Comparison of ENCODE assay signal across 16 cellular contexts in the genomic region with DNA sequence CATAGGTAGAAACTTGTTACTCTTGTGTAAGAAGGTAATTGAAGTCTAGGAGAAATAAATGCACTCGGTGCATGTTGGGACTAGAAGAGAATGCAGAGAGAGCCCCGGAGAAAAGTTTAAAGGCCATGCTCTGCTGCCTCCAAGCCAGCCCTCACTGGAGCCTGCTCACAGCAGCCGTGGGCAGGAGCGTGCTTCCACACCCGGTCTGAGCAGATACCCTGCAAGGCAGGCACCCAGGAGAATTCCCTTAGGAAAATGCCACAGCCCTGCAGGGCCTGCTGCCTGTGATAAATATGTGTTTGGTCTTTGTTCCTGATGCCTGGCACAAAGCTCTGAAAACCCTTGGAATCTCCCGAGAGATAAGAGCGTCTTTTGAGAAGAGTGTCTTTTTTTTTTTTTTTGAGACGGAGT. TPM values are rescaled to one million over a fixed set of nuclear protein-coding genes. Genes with fewer than 3 reads are reported as not detected.
DNase-seq lines count a peak whose midpoint lies in the region; ATAC-seq, FAIRE-seq and TF ChIP-seq lines count a peak whose summit lies in the region.
"Had no signal": no experiment of that assay in that cellular context is flagged by ENCODE, and none has a peak within 500 bp of the region (broad histone marks: within the 10 kb centered on the region; RNA-seq: fewer than 3 reads in every experiment).

No MANE protein-coding gene starts in this region.

- no peaks in the 10 kb centered on the region for H3K9me3 Mint-ChIP-seq in astrocyte (ENCODE audit: unreplicated experiment)
- H3K9me3 Mint-ChIP-seq: activated CD4-positive, alpha-beta memory T cell treated with anti-CD3 and anti-CD28 coated beads for 36 hours; immature natural killer cell had no signal

- no peak overlapping the region for H3K4ac ChIP-seq in neuronal stem cell (ENCODE audit: low read length)

- H3K27me3 ChIP-seq in HCT116 (ENCODE audit: insufficient read depth, low read length) (no peaks in the 10 kb centered on the region), astrocyte (ENCODE audit: insufficient read depth, low read length) (no peaks in the 10 kb centered on the region), keratinocyte (ENCODE audit: control insufficient read depth, extremely low read depth, insufficient read depth, low read length) (no peaks in the 10 kb centered on the region), neuronal stem cell (ENCODE audit: control insufficient read depth in 3 of 3, insufficient read depth in 3 of 3, low read depth in 1 of 3, low read length in 3 of 3) (no peaks in the 10 kb centered on the region)
- H3K27me3 ChIP-seq: dorsolateral prefrontal cortex, tibial artery had no signal

- TF ChIP-seq POLR2A in HCT116 (IDR thresholded peaks at IDR 0.05; ENCODE audit: borderline replicate concordance, extremely low read depth, insufficient read depth, insufficient read length): no peak

- ATAC-seq in HCT116 (no peak), HG03520 (IDR thresholded peaks at IDR 0.05; ENCODE audit: unreplicated experiment) (no peak)

- TF ChIP-seq CTCF in HCT116 (IDR thresholded peaks at IDR 0.05 in 2 of 3, conservative IDR thresholded peaks at IDR 0.05 in 1 of 3; ENCODE audit: borderline replicate concordance in 1 of 3, insufficient read depth in 1 of 3, low read depth in 2 of 3, low read length in 2 of 3) (no peak), astrocyte (IDR thresholded peaks at IDR 0.05; ENCODE audit: insufficient read depth, low read depth, low read length) (no peak), keratinocyte (optimal IDR thresholded peaks at IDR 0.05 in 1 of 3, IDR thresholded peaks at IDR 0.05 in 1 of 3, conservative IDR thresholded peaks at IDR 0.05 in 1 of 3; ENCODE audit: extremely low read depth in 1 of 3, insufficient read depth in 2 of 3, low read length in 3 of 3) (no peak)

- peaks cover 2% of the 10 kb centered on the region for H3K9me1 ChIP-seq in keratinocyte (ENCODE audit: control insufficient read depth, extremely low read depth, insufficient read depth, low read length)

- H3K27ac ChIP-seq in HCT116 (ENCODE audit: low read depth, low read length): peak overlapping the region; percentile 35; the same call in 1 of the 2 replicates
- no peak overlapping the region for H3K27ac ChIP-seq in astrocyte (ENCODE audit: low read depth, low read length)
- H3K27ac ChIP-seq in keratinocyte (ENCODE audit: control insufficient read depth, insufficient read depth, low read length): peak overlapping the region; percentile 80
- peak overlapping the region in 11 of 21 experiments; percentile 20 to 100 (median 68) for H3K27ac ChIP-seq in skin epidermis
- H3K27ac ChIP-seq in neuronal stem cell (replicated peaks; ENCODE audit: low read length): no peak overlapping the region
- H3K27ac ChIP-seq: C4-2B, dorsolateral prefrontal cortex had no signal

- H2BK120ac ChIP-seq in neuronal stem cell (ENCODE audit: low read depth, low read length): no peak overlapping the region

- H3K9me2 ChIP-seq in HCT116 (ENCODE audit: insufficient read depth): no peaks in the 10 kb centered on the region

- H3K4me3 Mint-ChIP-seq in astrocyte (ENCODE audit: unreplicated experiment): no peak overlapping the region
- H3K4me3 Mint-ChIP-seq: activated CD4-positive, alpha-beta memory T cell treated with anti-CD3 and anti-CD28 coated beads for 36 hours; immature natural killer cell had no signal

- H4K20me1 ChIP-seq in HCT116 (ENCODE audit: insufficient read depth): no peaks in the 10 kb centered on the region
- H4K20me1 ChIP-seq in astrocyte (ENCODE audit: insufficient read depth, low read length): no peaks in the 10 kb centered on the region
- no peaks in the 10 kb centered on the region for H4K20me1 ChIP-seq in keratinocyte (ENCODE audit: control insufficient read depth, extremely low read depth, insufficient read depth, low read length)

- H3K79me2 ChIP-seq in HCT116 (ENCODE audit: insufficient read depth, low read length) (peaks cover 20% of the 10 kb centered on the region; the same call in 1 of the 2 replicates), astrocyte (ENCODE audit: insufficient read depth, low read length) (no peaks in the 10 kb centered on the region), keratinocyte (ENCODE audit: control insufficient read depth, insufficient read depth, low read length) (peaks cover 36% of the 10 kb centered on the region)

- no peaks in the 10 kb centered on the region for H3K27me3 Mint-ChIP-seq in astrocyte (ENCODE audit: low read depth, unreplicated experiment)

- H4K8ac ChIP-seq in neuronal stem cell (ENCODE audit: low read depth, low read length): no peak overlapping the region

- H2BK5ac ChIP-seq in neuronal stem cell (ENCODE audit: low read length): no peak overlapping the region

- peaks cover 12% of the 10 kb centered on the region for H3K4me1 Mint-ChIP-seq in astrocyte (ENCODE audit: low read depth, unreplicated experiment)

- CTCF ChIA-PET in HCT116 (lab: Charles Lee): no interaction called here

- RAD21 ChIA-PET in HCT116 (lab: Charles Lee; ENCODE audit: low non-redundant PET in 1 of 2, low total read pairs in 2 of 2, uncharacterized antibody in 2 of 2, unreplicated experiment in 2 of 2): no interaction called here

- dilution Hi-C loops in keratinocyte (cut with MboI; ENCODE audit: extremely low pct_ligation_motif_present, low sequenced_read_pairs): no loop called here

- no peak overlapping the region for H3K4me3 ChIP-seq in HCT116 (replicated peaks in 1 of 2; ENCODE audit: low read depth in 1 of 2, low read length in 2 of 2)
- H3K4me3 ChIP-seq in astrocyte (ENCODE audit: insufficient read depth, low read depth, low read length): no peak overlapping the region
- H3K4me3 ChIP-seq in keratinocyte (ENCODE audit: control insufficient read depth in 2 of 3, extremely low read depth in 1 of 3, insufficient read depth in 2 of 3, low read depth in 1 of 3, low read length in 3 of 3): peak overlapping the region in 1 of 3 experiments; percentile 25
- H3K4me3 ChIP-seq in skin epidermis: no peak overlapping the region
- no peak overlapping the region for H3K4me3 ChIP-seq in neuronal stem cell (ENCODE audit: low read length in 2 of 2)
- H3K4me3 ChIP-seq: dorsolateral prefrontal cortex, tibial artery had no signal

- FAIRE-seq in astrocyte (lab: Jason Lieb, UNC) (no peak), keratinocyte (lab: Jason Lieb, UNC) (peak; percentile 46)

- no peak overlapping the region for H2AFZ ChIP-seq in HCT116 (ENCODE audit: low read depth, low read length, poor library complexity, severe bottlenecking)
- no peak overlapping the region for H2AFZ ChIP-seq in astrocyte (ENCODE audit: low read depth, low read length)
- H2AFZ ChIP-seq in keratinocyte (ENCODE audit: control insufficient read depth, low read length): no peak overlapping the region
- H2AFZ ChIP-seq in neuronal stem cell (ENCODE audit: low read length): no peak overlapping the region

- DNase-seq in HCT116 (ENCODE audit: low read depth, low spot score): no peak
- DNase-seq in astrocyte (ENCODE audit: low read depth): no peak
- no peak for DNase-seq in keratinocyte (ENCODE audit: low read depth, low spot score)
- no peak for DNase-seq in amygdala (lab: John Stamatoyannopoulos, UW)
- no peak for DNase-seq in activated CD4-positive, CD25-positive, alpha-beta regulatory T cell (lab: John Stamatoyannopoulos, UW)
- DNase-seq in neuronal stem cell (ENCODE audit: low spot score): no peak
- DNase-seq: activated CD4-positive, alpha-beta memory T cell treated with anti-CD3 and anti-CD28 coated beads for 36 hours; immature natural killer cell; NCI-H1694 treated with DMSO at 0.1 percent for 48 hours; SIG-M5; stimulated activated CD4-positive, alpha-beta T cell treated with anti-CD3 and anti-CD28 coated beads, Interleukin-2, amount 100 ng/mL, for 24 hours; tibial artery had no signal

- no TSS peak for BruUV-seq in HCT116 (replicated peaks; lab: Mats Ljungman, UMichigan)

- no peaks in the 10 kb centered on the region for H3K79me1 ChIP-seq in neuronal stem cell (ENCODE audit: low read depth, low read length)

- no peaks in the 10 kb centered on the region for H3K9me3 ChIP-seq in HCT116 (ENCODE audit: control insufficient read depth in 1 of 2, insufficient read depth in 1 of 2, low read depth in 1 of 2, low read length in 2 of 2)
- no peaks in the 10 kb centered on the region for H3K9me3 ChIP-seq in astrocyte (ENCODE audit: insufficient read depth, low read depth, low read length)
- no peaks in the 10 kb centered on the region for H3K9me3 ChIP-seq in keratinocyte (ENCODE audit: control insufficient read depth, low read depth, low read length)
- no peaks in the 10 kb centered on the region for H3K9me3 ChIP-seq in neuronal stem cell (replicated peaks in 1 of 2; ENCODE audit: control insufficient read depth in 2 of 2, insufficient read depth in 1 of 2, low read depth in 1 of 2, low read length in 2 of 2)
- H3K9me3 ChIP-seq: tibial artery had no signal

- H3K9ac ChIP-seq in HCT116 (ENCODE audit: low read length) (no peak overlapping the region), astrocyte (ENCODE audit: low read length) (no peak overlapping the region), keratinocyte (ENCODE audit: control insufficient read depth, extremely low read depth, insufficient read depth, low read length) (peak overlapping the region; percentile 62), neuronal stem cell (ENCODE audit: low read depth, low read length, poor library complexity) (no peak overlapping the region)

- H3K4me1 ChIP-seq in HCT116 (ENCODE audit: control insufficient read depth in 1 of 2, insufficient read depth in 2 of 2, low read length in 2 of 2) (peaks cover 40 to 46% of the 10 kb centered on the region in 2 experiments), astrocyte (ENCODE audit: insufficient read depth, low read length) (peaks cover 32% of the 10 kb centered on the region), keratinocyte (ENCODE audit: control insufficient read depth, extremely low read depth, insufficient read depth, low read length) (peaks cover 57% of the 10 kb centered on the region), neuronal stem cell (ENCODE audit: control insufficient read depth in 2 of 2, insufficient read depth in 1 of 2, low read depth in 1 of 2, low read length in 2 of 2) (peaks cover 6 to 12% of the 10 kb centered on the region in 2 donors)

- no CpG with 5 or more reads among the region's 8 CpGs for WGBS in neuronal stem cell (ENCODE audit: extremely low coverage in 2 of 2, insufficient read length in 2 of 2, insufficient replicate concordance in 1 of 2), 2 donors

- H3K36me3 Mint-ChIP-seq in astrocyte (ENCODE audit: low read depth, unreplicated experiment): no peaks in the 10 kb centered on the region
- H3K36me3 Mint-ChIP-seq: activated CD4-positive, alpha-beta memory T cell treated with anti-CD3 and anti-CD28 coated beads for 36 hours had no signal

- POLR2A ChIA-PET in HCT116 (lab: Charles Lee): no interaction called here

- intact Hi-C loops in HCT116 (cut with micrococcal nuclease): no loop called here

- TF ChIP-seq RAD21 in HCT116 (IDR thresholded peaks at IDR 0.05; ENCODE audit: low read depth): no peak

- no peak overlapping the region for H3K23ac ChIP-seq in neuronal stem cell (ENCODE audit: low read depth, low read length, poor library complexity)

- H3K18ac ChIP-seq in neuronal stem cell (ENCODE audit: low read length): no peak overlapping the region

- H3K36me3 ChIP-seq in HCT116 (ENCODE audit: control insufficient read depth in 1 of 2, insufficient read depth in 2 of 2, low read length in 2 of 2) (no peaks in the 10 kb centered on the region; a peak in 1 of 4 replicates), astrocyte (ENCODE audit: insufficient read depth, low read length) (no peaks in the 10 kb centered on the region), keratinocyte (ENCODE audit: control insufficient read depth in 2 of 2, extremely low read depth in 1 of 2, insufficient read depth in 2 of 2, low read length in 2 of 2) (peaks cover 3 to 5% of the 10 kb centered on the region in 2 experiments), neuronal stem cell (replicated peaks in 1 of 2; ENCODE audit: control insufficient read depth in 2 of 2, insufficient read depth in 2 of 2, low read length in 2 of 2) (no peaks in the 10 kb centered on the region)
- H3K36me3 ChIP-seq: tibial artery had no signal

- no peak overlapping the region for H2BK15ac ChIP-seq in neuronal stem cell (ENCODE audit: low read length)

- no peak overlapping the region for H4K91ac ChIP-seq in neuronal stem cell (ENCODE audit: low read depth, low read length, poor library complexity)

- no peak overlapping the region for H2BK12ac ChIP-seq in neuronal stem cell (ENCODE audit: low read length)

- no peak overlapping the region for H3K14ac ChIP-seq in neuronal stem cell (ENCODE audit: low read length)

- H3K4me2 ChIP-seq in HCT116 (ENCODE audit: low read length) (peak overlapping the region; percentile 91), astrocyte (ENCODE audit: low read length) (no peak overlapping the region), keratinocyte (ENCODE audit: control insufficient read depth, extremely low read depth, insufficient read depth, low read depth, low read length) (peak overlapping the region; percentile 75), neuronal stem cell (ENCODE audit: insufficient read depth, low read length, poor library complexity, severe bottlenecking) (no peak overlapping the region)

- H3K27ac Mint-ChIP-seq in astrocyte (ENCODE audit: unreplicated experiment): peak overlapping the region; percentile 34
- H3K27ac Mint-ChIP-seq: activated CD4-positive, alpha-beta memory T cell treated with anti-CD3 and anti-CD28 coated beads for 36 hours; immature natural killer cell had no signal

- H2AK5ac ChIP-seq in neuronal stem cell (ENCODE audit: low read depth, low read length): no peak overlapping the region

RNA-seq across cellular contexts. Expression of gene C2CD2, which starts 22.8 kb away (rescaled TPM):
- total RNA-seq in HCT116 (2021; ENCODE audit: unreplicated experiment) (22.0 TPM), astrocyte (6.7 and 8.3 TPM in 2 replicates)
- 13.1 and 13.2 TPM in 2 replicates for polyA plus RNA-seq in HCT116 (2012)
- polyA plus RNA-seq in keratinocyte: 31.9 to 53.3 TPM (median 39.9 TPM) in 3 replicates
- 5.3 TPM for polyA plus RNA-seq in keratinocyte (2011; ENCODE audit: low read depth)
- polyA plus RNA-seq in keratinocyte (2011; cell fraction: cytosol; rRNA removed): 18.9 and 22.5 TPM in 2 replicates
- polyA plus RNA-seq in keratinocyte (2011; cell fraction: nucleus; rRNA removed): 63.6 and 69.3 TPM in 2 replicates
- polyA plus RNA-seq in keratinocyte (2012; ENCODE audit: low replicate concordance): 10.2 and 34.7 TPM in 2 replicates
- 82.9 to 226 TPM (median 112 TPM) in 3 replicates for polyA minus RNA-seq in keratinocyte
- polyA minus RNA-seq in keratinocyte (2011; cell fraction: cytosol; rRNA and poly(A)+ RNA removed): 41.6 TPM
- 71.8 and 103 TPM in 2 replicates for polyA minus RNA-seq in keratinocyte (2011; cell fraction: nucleus; rRNA and poly(A)+ RNA removed)
- 9.9 TPM for polyA plus RNA-seq in neuronal stem cell (2013, experiment 1 of 2)
- polyA plus RNA-seq in neuronal stem cell (2013, experiment 2 of 2): 10.7 TPM

RNA-seq across cellular contexts. Expression of gene PRDM15, which starts 51.9 kb away (rescaled TPM):
- total RNA-seq in HCT116 (2021; ENCODE audit: unreplicated experiment) (9.8 TPM), astrocyte (5.8 and 6.8 TPM in 2 replicates)
- 5.1 and 7.1 TPM in 2 replicates for polyA plus RNA-seq in HCT116 (2012)
- 5.2 to 8.5 TPM (median 5.6 TPM) in 3 replicates for polyA plus RNA-seq in keratinocyte
- polyA plus RNA-seq in keratinocyte (2011; ENCODE audit: low read depth): 3.4 TPM
- 2.3 and 3.5 TPM in 2 replicates for polyA plus RNA-seq in keratinocyte (2011; cell fraction: cytosol; rRNA removed)
- 16.9 and 17.3 TPM in 2 replicates for polyA plus RNA-seq in keratinocyte (2011; cell fraction: nucleus; rRNA removed)
- polyA plus RNA-seq in keratinocyte (2012; ENCODE audit: low replicate concordance): 4.0 TPM in 2 replicates
- polyA minus RNA-seq in keratinocyte: 8.9 to 23.7 TPM (median 13.0 TPM) in 3 replicates
- 4.4 TPM for polyA minus RNA-seq in keratinocyte (2011; cell fraction: cytosol; rRNA and poly(A)+ RNA removed)
- polyA minus RNA-seq in keratinocyte (2011; cell fraction: nucleus; rRNA and poly(A)+ RNA removed): 12.7 and 20.5 TPM in 2 replicates
- 4.5 TPM for polyA plus RNA-seq in neuronal stem cell (2013, experiment 1 of 2)
- 4.3 TPM for polyA plus RNA-seq in neuronal stem cell (2013, experiment 2 of 2)

Comparison
In these comparisons a context has a peak if more than half of its experiments do, and no peak if none do; other contexts are left out.
1. H3K27ac ChIP-seq: peak in HCT116 (single experiment), keratinocyte (single experiment) and skin epidermis (11 of 21); none in astrocyte (single experiment) and neuronal stem cell (single experiment).
2. H3K4me2 ChIP-seq: peak in HCT116 (single experiment) and keratinocyte (single experiment); none in astrocyte (single experiment) and neuronal stem cell (single experiment).